Comparison of ENCODE assay signal across 25 cellular contexts in the genomic region with DNA sequence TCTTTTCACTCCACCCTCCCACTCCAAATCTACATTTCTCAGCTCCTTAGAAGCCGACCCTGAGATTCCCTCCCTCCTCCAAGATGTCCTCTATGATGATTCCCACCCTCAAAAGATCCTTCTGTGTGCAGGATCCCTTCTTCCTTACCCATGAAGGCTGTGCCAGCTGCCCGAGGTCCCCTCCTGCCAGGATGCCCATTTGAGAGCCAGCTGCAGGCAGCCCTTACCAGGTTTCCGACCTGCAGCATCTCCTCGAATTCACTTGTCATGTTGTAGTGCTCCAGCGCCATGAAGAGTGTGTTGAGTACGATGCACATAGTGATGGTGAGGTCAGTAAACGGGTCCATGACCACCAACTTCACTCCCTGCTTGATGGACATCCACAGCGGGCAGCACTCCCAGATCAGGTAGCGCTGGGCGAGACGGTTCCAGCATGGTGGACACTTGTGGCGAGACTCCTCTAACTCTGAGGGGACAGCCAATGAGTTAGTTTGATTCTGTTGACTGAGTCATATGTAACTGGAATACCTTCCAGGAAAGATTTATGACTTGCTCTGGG. TPM values are rescaled to one million over a fixed set of nuclear protein-coding genes. Genes with fewer than 3 reads are reported as not detected.
DNase-seq lines count a peak whose midpoint lies in the region; ATAC-seq, FAIRE-seq and TF ChIP-seq lines count a peak whose summit lies in the region.
"Had no signal": no experiment of that assay in that cellular context is flagged by ENCODE, and none has a peak within 500 bp of the region (broad histone marks: within the 10 kb centered on the region; RNA-seq: fewer than 3 reads in every experiment).

No MANE protein-coding gene starts in this region.

- 90% methylated on average over 12 of the region's 12 CpGs for WGBS in aorta, 2 donors

- H3K9me3 Mint-ChIP-seq in nephron progenitor cell, result no peaks in the 10 kb centered on the region
- H3K9me3 Mint-ChIP-seq in effector memory CD8-positive, alpha-beta T cell, result no peaks in the 10 kb centered on the region
- H3K9me3 Mint-ChIP-seq: CD4-positive, alpha-beta T cell; GM23338; HFFc6 had no signal

- H3K27ac ChIP-seq in aorta (ENCODE audit: low read depth in 1 of 2, low read length in 2 of 2), result no peak overlapping the region

- DNase-seq in cardiac septum (ENCODE audit: low spot score), result peak; percentile 61
- no peak for DNase-seq in Right ventricle myocardium superior
- no peak for DNase-seq in bronchial epithelial cell (ENCODE audit: low read depth)
- DNase-seq in nephron progenitor cell, result no peak
- peak; percentile 9 to 25 for DNase-seq in aorta
- DNase-seq in activated CD4-positive, alpha-beta T cell treated with anti-CD3 and anti-CD28 coated beads for 4 hours, result no peak
- no peak for DNase-seq in effector memory CD8-positive, alpha-beta T cell
- DNase-seq: 8988T; ACHN; CD4-positive, alpha-beta T cell; COR-L47; DMS53; HFFc6; NCI-H1048; NCI-H1417; NCI-H1694; NCI-H2029 treated with DMSO at 0.1 percent for 48 hours; NCI-H2227 treated with DMSO at 0.1 percent for 48 hours; NCI-H69; RPMI8226; SHP77 treated with DMSO at 0.1 percent for 48 hours had no signal

- H3K4me3 Mint-ChIP-seq in nephron progenitor cell, result no peak overlapping the region
- H3K4me3 Mint-ChIP-seq in effector memory CD8-positive, alpha-beta T cell, result no peak overlapping the region
- H3K4me3 Mint-ChIP-seq: CD4-positive, alpha-beta T cell; GM23338; HFFc6; IgD-negative memory B cell had no signal

- no peaks in the 10 kb centered on the region for H3K4me1 ChIP-seq in aorta (ENCODE audit: control insufficient read depth in 1 of 2, insufficient read depth in 2 of 2, low read length in 2 of 2)
- H3K4me1 ChIP-seq: HAP-1 had no signal

- H3K27me3 ChIP-seq in bronchial epithelial cell (ENCODE audit: control insufficient read depth, insufficient read depth, low read length) (no peaks in the 10 kb centered on the region), aorta (ENCODE audit: control insufficient read depth in 1 of 2, insufficient read depth in 2 of 2, low read length in 1 of 2) (no peaks in the 10 kb centered on the region)

- FAIRE-seq in bronchial epithelial cell (lab: Jason Lieb, UNC), result peak; percentile 40

- peaks cover 2% of the 10 kb centered on the region for H3K9me3 ChIP-seq in aorta (ENCODE audit: control insufficient read depth, low read length)
- H3K9me3 ChIP-seq: HAP-1 had no signal

- peaks cover 3% of the 10 kb centered on the region for H3K27me3 Mint-ChIP-seq in nephron progenitor cell (ENCODE audit: low read depth, poor library complexity)
- peaks cover 43 to 45% of the 10 kb centered on the region in 2 donors for H3K27me3 Mint-ChIP-seq in effector memory CD8-positive, alpha-beta T cell

- no peaks in the 10 kb centered on the region for H3K36me3 ChIP-seq in bronchial epithelial cell (ENCODE audit: control insufficient read depth, insufficient read depth, low read length)
- H3K36me3 ChIP-seq in aorta (ENCODE audit: control insufficient read depth in 1 of 2, insufficient read depth in 2 of 2, low read length in 1 of 2), result no peaks in the 10 kb centered on the region
- H3K36me3 ChIP-seq: HAP-1 had no signal

- H3K36me3 Mint-ChIP-seq in nephron progenitor cell (ENCODE audit: low read depth), result no peaks in the 10 kb centered on the region
- H3K36me3 Mint-ChIP-seq in effector memory CD8-positive, alpha-beta T cell (ENCODE audit: insufficient read depth), result no peaks in the 10 kb centered on the region
- H3K36me3 Mint-ChIP-seq: IgD-negative memory B cell had no signal

- no peaks in the 10 kb centered on the region for H3K4me1 Mint-ChIP-seq in nephron progenitor cell
- no peaks in the 10 kb centered on the region for H3K4me1 Mint-ChIP-seq in effector memory CD8-positive, alpha-beta T cell (ENCODE audit: low read depth in 2 of 2)
- H3K4me1 Mint-ChIP-seq: GM23338 had no signal

- H3K4me3 ChIP-seq in bronchial epithelial cell (ENCODE audit: low read depth, low read length) (no peak overlapping the region), aorta (ENCODE audit: low read length in 2 of 2) (no peak overlapping the region)
- H3K4me3 ChIP-seq: GM23338, HAP-1 had no signal

- ATAC-seq in Right ventricle myocardium superior (ENCODE audit: poor library complexity) (no peak), aorta (ENCODE audit: low FRiP score) (no peak), HG02571 (IDR thresholded peaks at IDR 0.05; ENCODE audit: unreplicated experiment) (no peak)
- no peak for ATAC-seq in effector memory CD8-positive, alpha-beta T cell (replicated peaks)
- ATAC-seq: GM23338 had no signal

- H3K27ac Mint-ChIP-seq in nephron progenitor cell, result peak overlapping the region; percentile 27
- H3K27ac Mint-ChIP-seq in effector memory CD8-positive, alpha-beta T cell, result no peak overlapping the region
- H3K27ac Mint-ChIP-seq: CD4-positive, alpha-beta T cell; GM23338; HFFc6; IgD-negative memory B cell had no signal

- TF ChIP-seq CTCF in bronchial epithelial cell (IDR thresholded peaks at IDR 0.05; ENCODE audit: insufficient read depth, low read length, severe bottlenecking) (no peak), nephron progenitor cell (IDR thresholded peaks at IDR 0.05) (no peak)

- intact Hi-C loops in cardiac septum (cut with DNase I), result no loop called here
- intact Hi-C loops in Right ventricle myocardium superior (cut with DNase I), result no loop called here
- intact Hi-C loops in aorta (cut with DNase I), result no loop called here

RNA-seq across cellular contexts. Expression of a gene that starts 51.9 kb away (rescaled TPM):
- 166 TPM for total RNA-seq in cardiac septum
- total RNA-seq in Right ventricle myocardium superior, result 162 TPM
- under 0.01 TPM in 1 of 2 replicates, not detected in the other for total RNA-seq in bronchial epithelial cell
- total RNA-seq in aorta, result 1 to 10 TPM in 1 of 2 donors, under 1 TPM in 1; 0.45 to 2.0 TPM
- under 1 TPM; 0.38 to 0.77 TPM for polyA plus RNA-seq in aorta
- polyA plus RNA-seq: IgD-negative memory B cell had no signal

Comparison
In these comparisons a context has a peak if more than half of its experiments do, and no peak if none do; other contexts are left out.
1. DNase-seq: peak in cardiac septum (single experiment) and aorta (2 of 2); none in Right ventricle myocardium superior (single experiment), bronchial epithelial cell (single experiment), nephron progenitor cell (single experiment), activated CD4-positive, alpha-beta T cell treated with anti-CD3 and anti-CD28 coated beads for 4 hours (0 of 2) and effector memory CD8-positive, alpha-beta T cell (0 of 3).
2. RNA of a gene that starts 51.9 kb away (total RNA-seq): 166 TPM in cardiac septum (single experiment) and 162 TPM in Right ventricle myocardium superior (single experiment); 0.45 to 2.0 TPM in aorta and under 0.01 TPM in bronchial epithelial cell; every median in the first group is over 10 times any median in the second.